Comparison of ENCODE assay signal across 10 cellular contexts in genomic region chr5:95669540-95669939, GRCh38. TPM values are rescaled to one million over a fixed set of nuclear protein-coding genes. Genes with fewer than 3 reads are reported as not detected.
DNase-seq lines count a peak whose midpoint lies in the region; ATAC-seq and TF ChIP-seq lines count a peak whose summit lies in the region.
"Had no signal": no experiment of that assay in that cellular context is flagged by ENCODE, and none has a peak within 500 bp of the region (broad histone marks: within the 10 kb centered on the region; RNA-seq: fewer than 3 reads in every experiment).

No MANE protein-coding gene starts in this region.

- no peaks in the 10 kb centered on the region for H3K9me3 Mint-ChIP-seq in type B pancreatic cell

- no peaks in the 10 kb centered on the region for H3K27me3 Mint-ChIP-seq in type B pancreatic cell

- H3K4me3 ChIP-seq in right atrium auricular region: no peak overlapping the region
- no peak overlapping the region for H3K4me3 ChIP-seq in psoas muscle
- H3K4me3 ChIP-seq: ascending aorta had no signal

- H3K36me3 Mint-ChIP-seq in type B pancreatic cell: no peaks in the 10 kb centered on the region

- H3K9me3 ChIP-seq in right atrium auricular region: no peaks in the 10 kb centered on the region
- H3K9me3 ChIP-seq in psoas muscle: no peaks in the 10 kb centered on the region
- H3K9me3 ChIP-seq: ascending aorta had no signal

- DNase-seq in ELF-1 (ENCODE audit: low read depth, low spot score) (peak; percentile 37), anterior cingulate cortex (lab: John Stamatoyannopoulos, UW) (peak in 45 of 58 donors; percentile 1 to 77 (median 30)), right atrium auricular region (ENCODE audit: low spot score) (peak; percentile 87), psoas muscle (peak; percentile 76 to 88), SIG-M5 treated with dmso at 0.1 percent for 504 hours (lab: John Stamatoyannopoulos, UW; ENCODE audit: unreplicated experiment) (no peak), type B pancreatic cell (ENCODE audit: extremely low spot score, unreplicated experiment) (no peak)
- no peak for DNase-seq in activated naive CD4-positive, alpha-beta T cell (lab: John Stamatoyannopoulos, UW)
- DNase-seq: stimulated activated CD4-positive, alpha-beta T cell treated with anti-CD3 and anti-CD28 coated beads, Interleukin-15, amount 100 ng/mL, for 24 hours had no signal

- H3K27ac Mint-ChIP-seq in type B pancreatic cell: no peak overlapping the region

- peaks cover 11% of the 10 kb centered on the region for H3K4me1 Mint-ChIP-seq in type B pancreatic cell (ENCODE audit: unreplicated experiment)

- H3K27ac ChIP-seq in right atrium auricular region (peak overlapping the region; percentile 45 to 75), psoas muscle (peak overlapping the region; percentile 88)
- H3K27ac ChIP-seq: ascending aorta had no signal

- H3K4me1 ChIP-seq in right atrium auricular region: peaks cover 0 to 16% of the 10 kb centered on the region in 2 donors
- H3K4me1 ChIP-seq in psoas muscle: peaks cover 17% of the 10 kb centered on the region
- H3K4me1 ChIP-seq: ascending aorta had no signal

- H3K27me3 ChIP-seq in right atrium auricular region: no peaks in the 10 kb centered on the region
- no peaks in the 10 kb centered on the region for H3K27me3 ChIP-seq in psoas muscle (ENCODE audit: insufficient read depth in 3 of 3, low read length in 2 of 3)
- H3K27me3 ChIP-seq: ascending aorta had no signal

- no peak overlapping the region for H3K4me3 Mint-ChIP-seq in type B pancreatic cell

- 22 to 37% (median 28%) methylated on average over 4 of the region's 4 CpGs for WGBS in psoas muscle, 3 donors

- TF ChIP-seq CTCF in right atrium auricular region (IDR thresholded peaks at IDR 0.05) (no peak), psoas muscle (IDR thresholded peaks at IDR 0.05) (no peak), type B pancreatic cell (conservative IDR thresholded peaks at IDR 0.05) (no peak)

- ATAC-seq in psoas muscle: peak; percentile 99 to 100 (median 99)
- no peak for ATAC-seq in HG03280 (IDR thresholded peaks at IDR 0.05; ENCODE audit: unreplicated experiment)

- H3K36me3 ChIP-seq in right atrium auricular region (no peaks in the 10 kb centered on the region), psoas muscle (ENCODE audit: insufficient read depth in 1 of 2, low read depth in 1 of 2) (no peaks in the 10 kb centered on the region)
- H3K36me3 ChIP-seq: ascending aorta had no signal

- intact Hi-C loops in psoas muscle (cut with DNase I): loop anchor here (2.0 to 5.0 kb wide), 4 partner anchors 61 to 178 kb away; partner anchors contain the start of gene RHOBTB3 (in 2 of the 2)

RNA-seq across cellular contexts. Expression of gene SPATA9, which starts 13.3 kb away (rescaled TPM):
- total RNA-seq in right atrium auricular region: under 1 TPM in 1 of 2 donors, not detected in 1; 0.30 TPM
- total RNA-seq in psoas muscle: under 1 TPM in 1 of 4 donors, not detected in 3; 0.22 TPM
- polyA plus RNA-seq in psoas muscle: under 1 TPM in 2 of 3 donors, not detected in 1; 0.22 to 0.53 TPM
- total RNA-seq in type B pancreatic cell (ENCODE audit: low replicate concordance): 0.29 TPM in 2 replicates
- total RNA-seq: ascending aorta had no signal

RNA-seq across cellular contexts. Expression of gene RFESD, which starts 23.0 kb away (rescaled TPM):
- total RNA-seq in right atrium auricular region: 1 to 10 TPM; 1.9 to 2.5 TPM
- 1 to 10 TPM; 3.2 to 3.9 (median 3.7) TPM for total RNA-seq in psoas muscle
- 1 to 10 TPM; 4.0 to 6.0 (median 4.7) TPM for polyA plus RNA-seq in psoas muscle
- total RNA-seq in type B pancreatic cell (ENCODE audit: low replicate concordance): 1.6 and 2.5 TPM in 2 replicates
- total RNA-seq: ascending aorta had no signal

RNA-seq across cellular contexts. Expression of gene GPR150, which starts 49.7 kb away (rescaled TPM):
- total RNA-seq in right atrium auricular region: not detected
- total RNA-seq in psoas muscle: under 1 TPM in 2 of 4 donors, not detected in 2; 0.10 to 0.29 TPM
- under 1 TPM; 0.18 to 0.64 (median 0.35) TPM for polyA plus RNA-seq in psoas muscle
- not detected in 2 replicates for total RNA-seq in type B pancreatic cell (ENCODE audit: low replicate concordance)

Comparison
In these comparisons a context has a peak if more than half of its experiments do, and no peak if none do; other contexts are left out.
1. DNase-seq: peak in ELF-1 (single experiment), anterior cingulate cortex (45 of 58), right atrium auricular region (single experiment) and psoas muscle (2 of 2); none in activated naive CD4-positive, alpha-beta T cell (0 of 4), SIG-M5 treated with dmso at 0.1 percent for 504 hours (single experiment) and type B pancreatic cell (single experiment).